Comparison of ENCODE assay signal across 8 cellular contexts in the genomic region with DNA sequence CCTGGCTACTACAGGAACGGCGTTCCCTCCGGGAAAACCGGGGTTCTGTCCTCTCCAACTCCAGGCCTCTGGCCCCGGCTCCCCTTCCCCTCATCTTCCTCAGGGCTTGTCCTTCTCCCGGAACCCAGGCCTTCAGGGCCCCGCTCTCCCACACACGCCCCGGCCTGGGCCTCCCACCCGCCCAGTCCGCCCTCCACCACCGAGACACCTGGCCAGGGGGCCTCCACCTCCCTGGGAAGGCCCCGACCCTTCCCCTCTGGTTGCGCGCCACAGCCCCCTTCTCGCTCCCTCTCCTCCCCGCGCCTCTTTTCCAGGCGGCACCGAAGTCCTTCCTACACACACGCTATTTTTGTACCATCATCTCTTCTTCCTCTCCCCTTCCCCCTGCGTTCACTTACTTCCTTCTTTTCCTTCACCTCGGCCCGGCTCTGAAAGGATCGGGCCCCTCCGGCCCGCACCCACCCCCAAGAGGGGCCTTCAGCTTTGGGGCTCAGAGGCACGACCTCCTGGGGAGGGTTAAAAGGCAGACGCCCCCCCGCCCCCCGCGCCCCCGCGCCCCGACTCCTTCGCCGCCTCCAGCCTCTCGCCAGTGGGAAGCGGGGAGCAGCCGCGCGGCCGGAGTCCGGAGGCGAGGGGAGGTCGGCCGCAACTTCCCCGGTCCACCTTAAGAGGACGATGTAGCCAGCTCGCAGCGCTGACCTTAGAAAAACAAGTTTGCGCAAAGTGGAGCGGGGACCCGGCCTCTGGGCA. TPM values are rescaled to one million over a fixed set of nuclear protein-coding genes. Genes with fewer than 3 reads are reported as not detected.
DNase-seq lines count a peak whose midpoint lies in the region; ATAC-seq and TF ChIP-seq lines count a peak whose summit lies in the region.

No MANE protein-coding gene starts in this region.

- ATAC-seq in stimulated activated effector memory CD8-positive, alpha-beta T cell treated with anti-CD3 and anti-CD28 coated beads, Interleukin-12 subunit alpha, Interleukin-12 subunit beta, amount 100 ng/mL, for 72 hours: no peak
- ATAC-seq in HG03432 (IDR thresholded peaks at IDR 0.05; ENCODE audit: unreplicated experiment) (no peak), HG03095 (IDR thresholded peaks at IDR 0.05; ENCODE audit: unreplicated experiment) (no peak)

- peaks cover 8% of the 10 kb centered on the region; the same call in 1 of the 2 replicates for H3K4me1 ChIP-seq in HUES64 (ENCODE audit: insufficient read depth, low read length)
- peaks cover 20 to 61% of the 10 kb centered on the region in 2 donors for H3K4me1 ChIP-seq in adrenal gland (replicated peaks in 1 of 2)
- peaks cover 15% of the 10 kb centered on the region; the same call in 1 of the 2 replicates for H3K4me1 ChIP-seq in iPS-20b (ENCODE audit: insufficient read depth, low read length)

- intact Hi-C loops in adrenal gland (cut with DNase I): loop anchor here (5.0 to 10.0 kb wide), 2 partner anchors 51 to 92 kb away; no protein-coding TSS in a partner anchor

- H3K4me1 Mint-ChIP-seq in stimulated activated effector memory CD8-positive, alpha-beta T cell treated with anti-CD3 and anti-CD28 coated beads, Interleukin-12 subunit alpha, Interleukin-12 subunit beta, amount 100 ng/mL, for 72 hours: peaks cover 6% of the 10 kb centered on the region

- H3K9me3 Mint-ChIP-seq in stimulated activated effector memory CD8-positive, alpha-beta T cell treated with anti-CD3 and anti-CD28 coated beads, Interleukin-12 subunit alpha, Interleukin-12 subunit beta, amount 100 ng/mL, for 72 hours: no peaks in the 10 kb centered on the region

- H3K4me3 ChIP-seq in HUES64 (ENCODE audit: low read length) (peak overlapping the region; percentile 67), adrenal gland (peak overlapping the region in 2 of 4 donors; percentile 70 to 94), iPS-20b (ENCODE audit: low read length) (peak overlapping the region; percentile 66)

- H3K27me3 ChIP-seq in HUES64 (ENCODE audit: insufficient read depth, low read length) (peaks cover 36% of the 10 kb centered on the region), adrenal gland (no peaks in the 10 kb centered on the region), iPS-20b (ENCODE audit: insufficient read depth, low read length) (peaks cover 43% of the 10 kb centered on the region)

- no peak overlapping the region for H3K27ac Mint-ChIP-seq in stimulated activated effector memory CD8-positive, alpha-beta T cell treated with anti-CD3 and anti-CD28 coated beads, Interleukin-12 subunit alpha, Interleukin-12 subunit beta, amount 100 ng/mL, for 72 hours

- H3K9ac ChIP-seq in HUES64 (ENCODE audit: low read depth, low read length) (peak overlapping the region; percentile 69), iPS-20b (ENCODE audit: low read depth, low read length) (no peak overlapping the region)

- H3K9me3 ChIP-seq in HUES64 (ENCODE audit: insufficient read depth, low read depth, low read length) (no peaks in the 10 kb centered on the region), adrenal gland (replicated peaks in 1 of 3) (no peaks in the 10 kb centered on the region), iPS-20b (ENCODE audit: insufficient read depth, low read depth, low read length) (no peaks in the 10 kb centered on the region)

- no peaks in the 10 kb centered on the region for H3K36me3 Mint-ChIP-seq in stimulated activated effector memory CD8-positive, alpha-beta T cell treated with anti-CD3 and anti-CD28 coated beads, Interleukin-12 subunit alpha, Interleukin-12 subunit beta, amount 100 ng/mL, for 72 hours

- TF ChIP-seq CTCF in adrenal gland (IDR thresholded peaks at IDR 0.05): no peak

- H3K36me3 ChIP-seq in HUES64 (ENCODE audit: insufficient read depth, low read length) (no peaks in the 10 kb centered on the region), adrenal gland (replicated peaks in 1 of 2) (no peaks in the 10 kb centered on the region), iPS-20b (ENCODE audit: insufficient read depth, low read depth, low read length) (no peaks in the 10 kb centered on the region)

- H3K27ac ChIP-seq in HUES64 (ENCODE audit: low read depth, low read length) (no peak overlapping the region; the same call in 1 of the 2 replicates), adrenal gland (peak overlapping the region; percentile 52 to 99 (median 91)), iPS-20b (ENCODE audit: low read length) (no peak overlapping the region)

- peak in 5 of 7 donors; percentile 77 to 87 (median 83) for DNase-seq in adrenal gland
- no peak for DNase-seq in stimulated activated effector memory CD8-positive, alpha-beta T cell treated with anti-CD3 and anti-CD28 coated beads, Interleukin-12 subunit alpha, Interleukin-12 subunit beta, amount 100 ng/mL, for 72 hours (ENCODE audit: low spot score in 2 of 2)
- no peak for DNase-seq in COLO668 (lab: John Stamatoyannopoulos, UW; ENCODE audit: unreplicated experiment)
- no peak for DNase-seq in epidermal melanocyte (ENCODE audit: insufficient read length, low spot score)

- peak overlapping the region; percentile 36 for H3K4me3 Mint-ChIP-seq in stimulated activated effector memory CD8-positive, alpha-beta T cell treated with anti-CD3 and anti-CD28 coated beads, Interleukin-12 subunit alpha, Interleukin-12 subunit beta, amount 100 ng/mL, for 72 hours

- TF ChIP-seq POLR2A in adrenal gland (IDR thresholded peaks at IDR 0.05): no peak

- WGBS in HUES64: 5% methylated on average over 52 of the region's 54 CpGs
- WGBS in adrenal gland, 4 donors: 15 to 41% (median 31%) methylated on average over 25 to 54 of the region's 54 CpGs

RNA-seq across cellular contexts. Expression of a gene that starts 1.3 kb away (rescaled TPM):
- polyA plus RNA-seq in HUES64 (2013, experiment 1 of 2): 5.5 TPM
- polyA plus RNA-seq in HUES64 (2013, experiment 2 of 2): 7.3 TPM
- total RNA-seq in adrenal gland: 100 to 1,000 TPM in 1 of 8 donors, 10 to 100 TPM in 7; 48.9 to 102 (median 73.1) TPM
- polyA plus RNA-seq in adrenal gland: 10 to 100 TPM; 32.3 to 81.8 (median 40.4) TPM

Comparison
In these comparisons a context has a peak if more than half of its experiments do, and no peak if none do; other contexts are left out.
1. H3K27ac ChIP-seq: peak in adrenal gland (5 of 5); none in HUES64 (single experiment) and iPS-20b (single experiment).
2. DNase-seq: peak in adrenal gland (5 of 7); none in stimulated activated effector memory CD8-positive, alpha-beta T cell treated with anti-CD3 and anti-CD28 coated beads, Interleukin-12 subunit alpha, Interleukin-12 subunit beta, amount 100 ng/mL, for 72 hours (0 of 2), COLO668 (single experiment) and epidermal melanocyte (single experiment).